ENCODE assay signal across 24 cellular contexts in the genomic region with DNA sequence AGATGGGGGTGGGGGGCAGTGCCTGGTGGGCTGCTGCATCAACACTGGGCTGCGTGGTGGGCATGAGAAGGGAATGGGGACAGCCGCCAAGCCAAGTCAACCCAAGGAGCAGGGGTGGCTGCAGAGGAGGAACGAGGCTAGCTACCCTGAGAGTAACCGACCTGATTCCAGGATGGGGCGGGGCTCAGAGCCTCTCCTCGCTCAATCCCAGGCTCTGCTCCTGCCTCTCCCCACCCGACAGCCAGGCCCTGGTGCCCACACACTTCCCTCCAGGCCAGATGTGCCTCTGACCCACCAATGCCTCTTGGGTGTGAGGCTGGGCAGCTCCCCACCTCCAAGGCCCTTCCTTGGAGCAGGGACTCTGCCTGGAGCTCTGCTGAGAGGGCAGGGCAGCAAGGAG. TPM values are rescaled to one million over a fixed set of nuclear protein-coding genes. Genes with fewer than 3 reads are reported as not detected.
DNase-seq lines count a peak whose midpoint lies in the region; ATAC-seq, FAIRE-seq and TF ChIP-seq lines count a peak whose summit lies in the region.
"Had no signal": no experiment of that assay in that cellular context is flagged by ENCODE, and none has a peak within 500 bp of the region (broad histone marks: within the 10 kb centered on the region; RNA-seq: fewer than 3 reads in every experiment).

No MANE protein-coding gene starts in this region.

- FAIRE-seq in kidney (lab: Jason Lieb, UNC) (no peak), urothelium cell line (lab: Jason Lieb, UNC) (peak; percentile 86)

- peaks cover 0 to 13% of the 10 kb centered on the region in 2 donors for H3K4me1 ChIP-seq in kidney (ENCODE audit: control insufficient read depth in 1 of 2, insufficient read depth in 1 of 2, low read depth in 1 of 2, low read length in 2 of 2)

- no peak for DNase-seq in activated CD4-positive, alpha-beta T cell treated with anti-CD3 and anti-CD28 coated beads for 36 hours
- no peak for DNase-seq in activated CD4-positive, alpha-beta T cell treated with anti-CD3 and anti-CD28 coated beads, Interleukin-2, amount 50 U/mL, for 1 hour
- peak; percentile 56 for DNase-seq in kidney
- DNase-seq in urothelium cell line (ENCODE audit: low spot score), result no peak
- DNase-seq in MG63, result no peak
- DNase-seq in T-helper 17 cell, result no peak
- DNase-seq: 8988T; CD4-positive, CD25-positive, alpha-beta regulatory T cell; COR-L47; DMS 273 treated with DMSO at 0.1 percent for 48 hours; GDM1; GM23248; NCI-H1048; NCI-H1436; NCI-H1930; NCI-H226; NCI-H524; NCI-H82; SHP77 treated with DMSO at 0.1 percent for 48 hours had no signal

- H3K27me3 Mint-ChIP-seq in activated CD4-positive, alpha-beta T cell treated with anti-CD3 and anti-CD28 coated beads for 36 hours, result peaks cover 24% of the 10 kb centered on the region
- peaks cover 61% of the 10 kb centered on the region for H3K27me3 Mint-ChIP-seq in T-helper 17 cell

- H3K4me1 Mint-ChIP-seq in activated CD4-positive, alpha-beta T cell treated with anti-CD3 and anti-CD28 coated beads for 36 hours, result peaks cover 16% of the 10 kb centered on the region
- peaks cover 16% of the 10 kb centered on the region for H3K4me1 Mint-ChIP-seq in T-helper 17 cell

- no peak overlapping the region for H3K9ac ChIP-seq in kidney (ENCODE audit: low read length in 2 of 2)
- H3K9ac ChIP-seq: GM23248, KMS-11 had no signal

- H3K36me3 Mint-ChIP-seq in activated CD4-positive, alpha-beta T cell treated with anti-CD3 and anti-CD28 coated beads for 36 hours (ENCODE audit: low read depth), result peaks cover 9% of the 10 kb centered on the region
- no peaks in the 10 kb centered on the region for H3K36me3 Mint-ChIP-seq in T-helper 17 cell (ENCODE audit: low read depth)
- H3K36me3 Mint-ChIP-seq: CD4-positive, CD25-positive, alpha-beta regulatory T cell had no signal

- intact Hi-C loops in activated CD4-positive, alpha-beta T cell treated with anti-CD3 and anti-CD28 coated beads for 36 hours (cut with DNase I, micrococcal nuclease), result loop anchor here in 1 of 2 experiments (2.0 to 10.0 kb wide), 2 partner anchors 101 to 921 kb away; a partner anchor contains a TSS
- intact Hi-C loops in kidney (cut with DNase I), result no loop called here

- no peaks in the 10 kb centered on the region for H3K9me3 Mint-ChIP-seq in activated CD4-positive, alpha-beta T cell treated with anti-CD3 and anti-CD28 coated beads for 36 hours (ENCODE audit: low read depth)

- peaks cover 46% of the 10 kb centered on the region for H3K27me3 ChIP-seq in MG63

- CTCF ChIA-PET in activated CD4-positive, alpha-beta T cell treated with anti-CD3 and anti-CD28 coated beads for 36 hours (lab: Charles Lee), result no interaction called here

- POLR2A ChIA-PET in activated CD4-positive, alpha-beta T cell treated with anti-CD3 and anti-CD28 coated beads for 36 hours (lab: Charles Lee), result interaction anchor here (0.6 kb wide), 1 partner anchor 383 kb away, joined by 3 read pairs; no protein-coding TSS in a partner anchor

- no peaks in the 10 kb centered on the region for H3K36me3 ChIP-seq in kidney (ENCODE audit: control insufficient read depth in 1 of 2, insufficient read depth in 2 of 2, low read length in 2 of 2)
- no peaks in the 10 kb centered on the region for H3K36me3 ChIP-seq in MG63

- H3K9me3 ChIP-seq in kidney (ENCODE audit: control insufficient read depth in 1 of 2, low read length in 2 of 2), result no peaks in the 10 kb centered on the region
- H3K9me3 ChIP-seq in MG63, result no peaks in the 10 kb centered on the region
- no peaks in the 10 kb centered on the region for H3K9me3 ChIP-seq in T-helper 17 cell (ENCODE audit: control insufficient read depth, low read length, poor library complexity, severe bottlenecking)

- no peak overlapping the region for H3K27ac Mint-ChIP-seq in activated CD4-positive, alpha-beta T cell treated with anti-CD3 and anti-CD28 coated beads for 36 hours
- no peak overlapping the region for H3K27ac Mint-ChIP-seq in T-helper 17 cell
- H3K27ac Mint-ChIP-seq: B cell; CD4-positive, CD25-positive, alpha-beta regulatory T cell had no signal

- H3K4me3 ChIP-seq in kidney (ENCODE audit: low read length in 2 of 2), result no peak overlapping the region
- H3K4me3 ChIP-seq in MG63, result no peak overlapping the region
- H3K4me3 ChIP-seq: GM23248 had no signal

- no peak for ATAC-seq in activated CD4-positive, alpha-beta T cell treated with anti-CD3 and anti-CD28 coated beads for 36 hours
- ATAC-seq in T-helper 17 cell, result no peak
- no peak for ATAC-seq in GM21737 (IDR thresholded peaks at IDR 0.05; ENCODE audit: unreplicated experiment)

- H3K27ac ChIP-seq in VCaP (peak overlapping the region; percentile 60; the same call in 1 of the 2 replicates), kidney (ENCODE audit: low read depth in 2 of 2, low read length in 2 of 2) (no peak overlapping the region)
- H3K27ac ChIP-seq: GM23248, KMS-11 had no signal

- no peak for TF ChIP-seq CTCF in VCaP (conservative IDR thresholded peaks at IDR 0.05)
- no peak for TF ChIP-seq CTCF in kidney (IDR thresholded peaks at IDR 0.05; ENCODE audit: borderline replicate concordance, extremely low read depth, insufficient read depth)

- H3K4me3 Mint-ChIP-seq in activated CD4-positive, alpha-beta T cell treated with anti-CD3 and anti-CD28 coated beads for 36 hours, result peak overlapping the region; percentile 66
- H3K4me3 Mint-ChIP-seq in T-helper 17 cell, result no peak overlapping the region

RNA-seq across cellular contexts. Expression of a gene that starts 2.7 kb away (rescaled TPM):
- total RNA-seq in activated CD4-positive, alpha-beta T cell treated with anti-CD3 and anti-CD28 coated beads for 36 hours, result 10 to 100 TPM; 22.7 to 27.5 TPM
- 0.31 TPM for total RNA-seq in kidney
- 0.39 TPM for polyA plus RNA-seq in kidney (ENCODE audit: insufficient read depth, low read depth, low replicate concordance)
- total RNA-seq in MG63 (2014; rRNA removed; shearing (Covaris generic); ENCODE audit: low replicate concordance), result 0.91 TPM in 1 of 2 replicates, not detected in the other
- total RNA-seq in T-helper 17 cell, result under 1 TPM; 0.07 to 0.99 TPM
- total RNA-seq: HT-29 had no signal

RNA-seq across cellular contexts. Expression of a gene that starts 58.7 kb away (rescaled TPM):
- 10 to 100 TPM; 12.3 to 13.0 TPM for total RNA-seq in activated CD4-positive, alpha-beta T cell treated with anti-CD3 and anti-CD28 coated beads for 36 hours
- 28.0 TPM for total RNA-seq in kidney
- 20.3 TPM for polyA plus RNA-seq in kidney (ENCODE audit: insufficient read depth, low read depth, low replicate concordance)
- 20.4 and 39.7 TPM in 2 replicates for total RNA-seq in MG63 (2014; rRNA removed; shearing (Covaris generic); ENCODE audit: low replicate concordance)
- 10 to 100 TPM; 14.1 to 24.5 TPM for total RNA-seq in T-helper 17 cell

Comparison
In these comparisons a context has a peak if more than half of its experiments do, and no peak if none do; other contexts are left out.
1. RNA of a gene that starts 2.7 kb away (total RNA-seq): 22.7 to 27.5 TPM in activated CD4-positive, alpha-beta T cell treated with anti-CD3 and anti-CD28 coated beads for 36 hours; 0.07 to 0.99 TPM in T-helper 17 cell, 0.31 TPM in kidney (single experiment) and 0.91 TPM in MG63; every median in the first group is over 10 times any median in the second.